In genomic region chr2:175676813-175677212, GRCh38 we compare ENCODE assay signal across 27 cellular contexts.
A peak's percentile ranks its signal among the peaks of the same experiment; 100 is the strongest.
DNase-seq lines count a peak whose midpoint lies in the region; ATAC-seq, FAIRE-seq and TF ChIP-seq lines count a peak whose summit lies in the region.
"Had no signal": no experiment of that assay in that cellular context is flagged by ENCODE, and none has a peak within 500 bp of the region (broad histone marks: within the 10 kb centered on the region; RNA-seq: fewer than 3 reads in every experiment).

No MANE protein-coding gene starts in this region.

- H3K36me3 ChIP-seq in HepG2 (replicated peaks in 1 of 2; ENCODE audit: control insufficient read depth in 1 of 2, insufficient read depth in 2 of 2, low read length in 2 of 2) (no peaks in the 10 kb centered on the region), right lobe of liver (no peaks in the 10 kb centered on the region), Loucy (ENCODE audit: insufficient read depth, low read length) (no peaks in the 10 kb centered on the region), endodermal cell (ENCODE audit: control insufficient read depth, insufficient read depth, low read length) (no peaks in the 10 kb centered on the region), left ventricle myocardium inferior (no peaks in the 10 kb centered on the region), vagina (no peaks in the 10 kb centered on the region)
- H3K36me3 ChIP-seq: BLaER1 treated with 17β-estradiol and CSF1 and Interleukin-3, amounts not matched to agents 10 nM and 100 nM; breast epithelium; upper lobe of left lung had no signal

- no peak for TF ChIP-seq RAD21 in HepG2 (CRISPR knock-in tag; IDR thresholded peaks at IDR 0.05)

- in situ Hi-C loops in HepG2 (cut with HindIII; ENCODE audit: extremely low pct_ligation_motif_present, low pct_unique_long_range_greater_than_20kb), result loop anchor here (25.0 kb wide), 1 partner anchor 985 kb away; no protein-coding TSS in a partner anchor

- no peak overlapping the region for H2AFZ ChIP-seq in HepG2 (ENCODE audit: low read length)
- no peak overlapping the region for H2AFZ ChIP-seq in Loucy (ENCODE audit: low read length)

- H3K4me1 ChIP-seq in HepG2 (ENCODE audit: insufficient read depth, low read length) (no peaks in the 10 kb centered on the region), right lobe of liver (no peaks in the 10 kb centered on the region), Loucy (ENCODE audit: insufficient read depth, low read length, poor library complexity, severe bottlenecking) (no peaks in the 10 kb centered on the region), endodermal cell (ENCODE audit: control insufficient read depth, insufficient read depth, low read length) (no peaks in the 10 kb centered on the region), left ventricle myocardium inferior (no peaks in the 10 kb centered on the region), vagina (no peaks in the 10 kb centered on the region)
- H3K4me1 ChIP-seq: BLaER1 treated with 17β-estradiol and CSF1 and Interleukin-3, amounts not matched to agents 10 nM and 100 nM; breast epithelium; Caco-2; upper lobe of left lung had no signal

- peaks cover 24% of the 10 kb centered on the region for H3K9me3 Mint-ChIP-seq in endodermal cell
- H3K9me3 Mint-ChIP-seq: activated naive CD4-positive, alpha-beta T cell treated with anti-CD3 and anti-CD28 coated beads, Interleukin-2, amount 10 ng/mL, durations not matched to agents 7 days and 5 days; T-helper 2 cell treated with Interferon-gamma antibody and Interleukin-4, amounts not matched to agents 5 μg/mL and 100 μg/mL, for 36 hours had no signal

- H3K4me2 ChIP-seq in HepG2 (ENCODE audit: low read depth, low read length) (no peak overlapping the region), Loucy (ENCODE audit: low read depth, low read length, poor library complexity, severe bottlenecking) (no peak overlapping the region)
- H3K4me2 ChIP-seq: BLaER1 treated with 17β-estradiol and CSF1 and Interleukin-3, amounts not matched to agents 10 nM and 100 nM had no signal

- peaks cover 4% of the 10 kb centered on the region for H3K36me3 Mint-ChIP-seq in endodermal cell (ENCODE audit: low read depth)
- H3K36me3 Mint-ChIP-seq: activated CD8-positive, alpha-beta memory T cell treated with anti-CD3 and anti-CD28 coated beads, Interleukin-2, amount 10 ng/mL, durations not matched to agents 7 days and 5 days; activated naive CD4-positive, alpha-beta T cell treated with anti-CD3 and anti-CD28 coated beads, Interleukin-2, amount 10 ng/mL, durations not matched to agents 7 days and 5 days had no signal

- ATAC-seq in HepG2, result peak; percentile 39; the same call in 1 of the 3 replicates
- no peak for ATAC-seq in right lobe of liver
- no peak for ATAC-seq in HG03354 (IDR thresholded peaks at IDR 0.05; ENCODE audit: poor library complexity, severe bottlenecking, unreplicated experiment)
- ATAC-seq: activated CD8-positive, alpha-beta memory T cell treated with anti-CD3 and anti-CD28 coated beads, Interleukin-2, amount 10 ng/mL, durations not matched to agents 7 days and 5 days; esophagus mucosa; left ventricle myocardium superior; naive thymus-derived CD8-positive, alpha-beta T cell had no signal

- H3K9ac ChIP-seq in HepG2 (ENCODE audit: insufficient read depth, low read depth, low read length) (no peak overlapping the region), Loucy (ENCODE audit: low read depth, low read length, poor library complexity, severe bottlenecking) (no peak overlapping the region), endodermal cell (ENCODE audit: extremely low read depth, low read length, poor library complexity, severe bottlenecking) (no peak overlapping the region)
- H3K9ac ChIP-seq: BLaER1 treated with 17β-estradiol and CSF1 and Interleukin-3, amounts not matched to agents 10 nM and 100 nM had no signal

- no peaks in the 10 kb centered on the region for H3K9me2 ChIP-seq in Loucy (replicated peaks; ENCODE audit: low read depth, low read length)

- no peaks in the 10 kb centered on the region for H3K27me3 ChIP-seq in HepG2 (ENCODE audit: control insufficient read depth in 1 of 2, insufficient read depth in 2 of 2, low read length in 2 of 2)
- no peaks in the 10 kb centered on the region for H3K27me3 ChIP-seq in right lobe of liver
- H3K27me3 ChIP-seq in Loucy (ENCODE audit: insufficient read depth, low read length, poor library complexity, severe bottlenecking), result no peaks in the 10 kb centered on the region
- no peaks in the 10 kb centered on the region for H3K27me3 ChIP-seq in endodermal cell (ENCODE audit: control insufficient read depth, insufficient read depth, low read length, poor library complexity, severe bottlenecking)
- peaks cover 15% of the 10 kb centered on the region for H3K27me3 ChIP-seq in left ventricle myocardium inferior (ENCODE audit: low read depth)
- H3K27me3 ChIP-seq in vagina, result no peaks in the 10 kb centered on the region
- H3K27me3 ChIP-seq: BLaER1 treated with 17β-estradiol and CSF1 and Interleukin-3, amounts not matched to agents 10 nM and 100 nM; breast epithelium; upper lobe of left lung had no signal

- intact Hi-C loops in HepG2 (cut with micrococcal nuclease; ENCODE audit: unreplicated experiment), result no loop called here
- intact Hi-C loops in right lobe of liver (cut with DNase I), result no loop called here
- intact Hi-C loops in left ventricle myocardium inferior (cut with micrococcal nuclease), result no loop called here
- intact Hi-C loops in vagina (cut with DNase I), result no loop called here

- no peak for TF ChIP-seq CTCF in HepG2 (CRISPR knock-in tag; IDR thresholded peaks at IDR 0.05)
- no peak for TF ChIP-seq CTCF in right lobe of liver (IDR thresholded peaks at IDR 0.05)
- peak; percentile 54 for TF ChIP-seq CTCF in Loucy (conservative IDR thresholded peaks at IDR 0.05; ENCODE audit: low read length)
- TF ChIP-seq CTCF in endodermal cell (conservative IDR thresholded peaks at IDR 0.05), result peak; percentile 61
- no peak for TF ChIP-seq CTCF in left ventricle myocardium inferior (IDR thresholded peaks at IDR 0.05; ENCODE audit: borderline replicate concordance)
- no peak for TF ChIP-seq CTCF in vagina (IDR thresholded peaks at IDR 0.05)

- no TSS peak for BruUV-seq in HepG2 (replicated peaks; lab: Mats Ljungman, UMichigan)

- no peak overlapping the region for H3K4me3 ChIP-seq in HepG2 (replicated peaks in 1 of 3; ENCODE audit: insufficient read depth in 1 of 3, low read depth in 2 of 3, low read length in 3 of 3)
- no peak overlapping the region for H3K4me3 ChIP-seq in right lobe of liver
- H3K4me3 ChIP-seq in Loucy (ENCODE audit: low read length, poor library complexity, severe bottlenecking), result no peak overlapping the region
- no peak overlapping the region for H3K4me3 ChIP-seq in endodermal cell (ENCODE audit: low read length)
- H3K4me3 ChIP-seq in left ventricle myocardium inferior, result no peak overlapping the region
- H3K4me3 ChIP-seq in vagina, result no peak overlapping the region
- H3K4me3 ChIP-seq: BLaER1 treated with 17β-estradiol and CSF1 and Interleukin-3, amounts not matched to agents 10 nM and 100 nM; breast epithelium; skin epidermis; upper lobe of left lung had no signal

- no peaks in the 10 kb centered on the region for H3K4me1 Mint-ChIP-seq in endodermal cell
- H3K4me1 Mint-ChIP-seq: activated CD8-positive, alpha-beta memory T cell treated with anti-CD3 and anti-CD28 coated beads, Interleukin-2, amount 10 ng/mL, durations not matched to agents 7 days and 5 days; activated naive CD4-positive, alpha-beta T cell treated with anti-CD3 and anti-CD28 coated beads, Interleukin-2, amount 10 ng/mL, durations not matched to agents 7 days and 5 days; naive thymus-derived CD8-positive, alpha-beta T cell had no signal

- TF ChIP-seq EP300 in HepG2 (IDR thresholded peaks at IDR 0.05; ENCODE audit: low read depth in 2 of 2, low read length in 2 of 2), result no peak
- TF ChIP-seq EP300 in HepG2 (CRISPR knock-in tag; IDR thresholded peaks at IDR 0.05; ENCODE audit: borderline replicate concordance), result no peak

- FAIRE-seq in HepG2 (lab: Jason Lieb, UNC) (no peak), GM19239 (lab: Jason Lieb, UNC) (no peak)
- FAIRE-seq: H54, islet of Langerhans had no signal

- H4K20me1 ChIP-seq in HepG2 (ENCODE audit: insufficient read depth, low read length), result no peaks in the 10 kb centered on the region
- no peaks in the 10 kb centered on the region for H4K20me1 ChIP-seq in Loucy (ENCODE audit: insufficient read depth, low read length, poor library complexity, severe bottlenecking)
- H4K20me1 ChIP-seq: BLaER1 treated with 17β-estradiol and CSF1 and Interleukin-3, amounts not matched to agents 10 nM and 100 nM had no signal

- H3K4me3 Mint-ChIP-seq in endodermal cell, result no peak overlapping the region
- H3K4me3 Mint-ChIP-seq: activated CD8-positive, alpha-beta memory T cell treated with anti-CD3 and anti-CD28 coated beads, Interleukin-2, amount 10 ng/mL, durations not matched to agents 7 days and 5 days; activated naive CD4-positive, alpha-beta T cell treated with anti-CD3 and anti-CD28 coated beads, Interleukin-2, amount 10 ng/mL, durations not matched to agents 7 days and 5 days; naive thymus-derived CD8-positive, alpha-beta T cell; T-helper 2 cell treated with Interferon-gamma antibody and Interleukin-4, amounts not matched to agents 5 μg/mL and 100 μg/mL, for 36 hours had no signal

- no peak overlapping the region for H3K27ac Mint-ChIP-seq in endodermal cell
- H3K27ac Mint-ChIP-seq: activated CD8-positive, alpha-beta memory T cell treated with anti-CD3 and anti-CD28 coated beads, Interleukin-2, amount 10 ng/mL, durations not matched to agents 7 days and 5 days; activated naive CD4-positive, alpha-beta T cell treated with anti-CD3 and anti-CD28 coated beads, Interleukin-2, amount 10 ng/mL, durations not matched to agents 7 days and 5 days; naive thymus-derived CD8-positive, alpha-beta T cell; T-helper 2 cell treated with Interferon-gamma antibody and Interleukin-4, amounts not matched to agents 5 μg/mL and 100 μg/mL, for 36 hours had no signal

- H3K79me2 ChIP-seq in HepG2 (ENCODE audit: insufficient read depth, low read length), result no peaks in the 10 kb centered on the region
- H3K79me2 ChIP-seq in Loucy (ENCODE audit: insufficient read depth, low read length), result no peaks in the 10 kb centered on the region

- no peaks in the 10 kb centered on the region for H3K27me3 Mint-ChIP-seq in endodermal cell (ENCODE audit: insufficient read depth)
- H3K27me3 Mint-ChIP-seq: activated naive CD4-positive, alpha-beta T cell treated with anti-CD3 and anti-CD28 coated beads, Interleukin-2, amount 10 ng/mL, durations not matched to agents 7 days and 5 days had no signal

- TF ChIP-seq POLR2A in HepG2 (IDR thresholded peaks at IDR 0.05; ENCODE audit: insufficient read depth in 1 of 2, low read depth in 2 of 2, low read length in 2 of 2), result no peak
- TF ChIP-seq POLR2A in right lobe of liver (IDR thresholded peaks at IDR 0.05), result no peak
- no peak for TF ChIP-seq POLR2A in vagina (IDR thresholded peaks at IDR 0.05)

- no peak for DNase-seq in HepG2 (ENCODE audit: low spot score)
- no peak for DNase-seq in right lobe of liver
- DNase-seq in endodermal cell, result no peak
- no peak for DNase-seq in GM19239 (ENCODE audit: insufficient read length, low spot score)
- no peak for DNase-seq in left ventricle myocardium inferior
- DNase-seq in vagina (ENCODE audit: extremely low spot score in 2 of 2), result no peak
- DNase-seq: activated CD4-positive, alpha-beta T cell treated with anti-CD3 and anti-CD28 coated beads for 48 hours; activated CD8-positive, alpha-beta memory T cell treated with anti-CD3 and anti-CD28 coated beads, Interleukin-2, amount 10 ng/mL, durations not matched to agents 7 days and 5 days; activated naive CD4-positive, alpha-beta T cell treated with anti-CD3 and anti-CD28 coated beads, Interleukin-2, amount 10 ng/mL, durations not matched to agents 7 days and 5 days; amniotic stem cell; Caco-2; effector memory CD4-positive, alpha-beta T cell; foreskin melanocyte; left ventricle myocardium superior; midbrain; naive thymus-derived CD8-positive, alpha-beta T cell; NCI-H1436 treated with DMSO at 0.1 percent for 48 hours; upper lobe of left lung had no signal

- CTCF ChIA-PET in HepG2 (lab: Yijun Ruan, JAX; ENCODE audit: low intra/inter-chr PET ratio, low total read pairs), result no interaction called here

- 69% methylated on average over 3 of the region's 3 CpGs for WGBS in HepG2 (ENCODE audit: low lambda C conversion rate)
- WGBS in right lobe of liver (ENCODE audit: insufficient coverage, low coverage, low lambda C conversion rate, missing lambda C conversion rate), result 83% methylated on average over 3 of the region's 3 CpGs
- WGBS in endodermal cell (ENCODE audit: insufficient coverage in 1 of 2, insufficient read length in 1 of 2), 2 experiments, result 81 to 93% methylated on average over 2 to 3 of the region's 3 CpGs

- H3K9me3 ChIP-seq in HepG2 (ENCODE audit: low read length), result no peaks in the 10 kb centered on the region
- no peaks in the 10 kb centered on the region for H3K9me3 ChIP-seq in right lobe of liver
- no peaks in the 10 kb centered on the region for H3K9me3 ChIP-seq in Loucy (ENCODE audit: insufficient read depth, low read depth, low read length)
- H3K9me3 ChIP-seq in endodermal cell (ENCODE audit: control insufficient read depth, low read length), result no peaks in the 10 kb centered on the region
- H3K9me3 ChIP-seq in left ventricle myocardium inferior (replicated peaks), result peaks cover 18% of the 10 kb centered on the region
- H3K9me3 ChIP-seq in vagina, result no peaks in the 10 kb centered on the region
- H3K9me3 ChIP-seq: Caco-2 had no signal

- no peaks in the 10 kb centered on the region for H3F3A ChIP-seq in Loucy (ENCODE audit: low read depth)

- POLR2A ChIA-PET in HepG2 (lab: Yijun Ruan, JAX), result no interaction called here

- no peak overlapping the region for H3K27ac ChIP-seq in HepG2 (ENCODE audit: extremely low read length, insufficient read depth, low read length)
- H3K27ac ChIP-seq in right lobe of liver, result no peak overlapping the region
- H3K27ac ChIP-seq in endodermal cell (ENCODE audit: low read depth, low read length), result no peak overlapping the region
- no peak overlapping the region for H3K27ac ChIP-seq in left ventricle myocardium inferior (replicated peaks)
- H3K27ac ChIP-seq in vagina, result no peak overlapping the region
- H3K27ac ChIP-seq: BLaER1 treated with 17β-estradiol and CSF1 and Interleukin-3, amounts not matched to agents 10 nM and 100 nM; breast epithelium; skin epidermis; upper lobe of left lung had no signal

Comparison
In these comparisons a context has a peak if more than half of its experiments do, and no peak if none do; other contexts are left out.
1. CTCF ChIP-seq: peak in Loucy (single experiment) and endodermal cell (single experiment); none in HepG2 (single experiment), right lobe of liver (0 of 4), left ventricle myocardium inferior (single experiment) and vagina (0 of 3).